1 cellular context compared by ENCODE assay signal in the genomic region with DNA sequence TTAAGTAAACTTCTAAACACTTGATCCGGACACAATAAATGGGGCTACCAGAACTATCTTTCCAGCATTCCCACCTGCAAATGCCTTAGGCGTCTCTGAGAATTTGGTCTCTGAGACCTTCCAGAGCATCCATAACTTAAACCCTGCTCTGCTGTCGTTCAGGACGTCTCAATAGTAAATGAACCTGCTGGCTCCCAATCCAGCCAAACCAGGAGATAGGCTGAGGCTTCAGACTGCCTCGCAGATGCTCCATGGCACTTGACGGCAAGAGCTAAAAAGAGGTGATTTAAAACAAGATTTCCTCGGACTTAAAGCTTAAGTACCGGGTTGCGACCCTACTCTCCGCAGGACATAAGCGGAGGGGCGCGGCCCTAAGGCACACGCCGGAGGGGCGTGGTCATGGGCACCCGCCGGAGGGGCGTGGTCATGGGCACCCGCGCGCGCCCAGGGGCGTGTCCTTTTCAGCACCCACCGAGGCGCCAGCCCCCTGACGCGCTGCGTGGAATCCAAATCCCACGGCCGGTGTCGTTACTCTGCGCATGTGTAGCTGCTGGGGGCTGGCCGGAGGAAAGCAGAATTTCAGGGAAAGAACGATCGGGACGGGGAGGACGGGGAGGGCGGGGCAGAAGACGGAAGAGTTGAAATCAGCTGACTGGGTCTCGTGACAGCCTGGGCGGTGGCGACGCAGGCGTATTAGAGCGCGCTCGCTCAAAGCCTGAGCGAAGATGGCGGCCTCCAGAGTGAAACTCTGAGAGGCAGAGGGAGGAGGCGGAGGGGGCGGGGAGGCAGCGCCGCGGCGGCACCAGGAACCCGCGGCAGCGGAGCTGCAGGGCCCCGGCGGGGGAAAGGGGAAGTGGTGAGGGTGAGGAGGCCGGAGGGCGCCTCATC.
TF ChIP-seq lines count a peak whose summit lies in the region.

A gene with protein sequence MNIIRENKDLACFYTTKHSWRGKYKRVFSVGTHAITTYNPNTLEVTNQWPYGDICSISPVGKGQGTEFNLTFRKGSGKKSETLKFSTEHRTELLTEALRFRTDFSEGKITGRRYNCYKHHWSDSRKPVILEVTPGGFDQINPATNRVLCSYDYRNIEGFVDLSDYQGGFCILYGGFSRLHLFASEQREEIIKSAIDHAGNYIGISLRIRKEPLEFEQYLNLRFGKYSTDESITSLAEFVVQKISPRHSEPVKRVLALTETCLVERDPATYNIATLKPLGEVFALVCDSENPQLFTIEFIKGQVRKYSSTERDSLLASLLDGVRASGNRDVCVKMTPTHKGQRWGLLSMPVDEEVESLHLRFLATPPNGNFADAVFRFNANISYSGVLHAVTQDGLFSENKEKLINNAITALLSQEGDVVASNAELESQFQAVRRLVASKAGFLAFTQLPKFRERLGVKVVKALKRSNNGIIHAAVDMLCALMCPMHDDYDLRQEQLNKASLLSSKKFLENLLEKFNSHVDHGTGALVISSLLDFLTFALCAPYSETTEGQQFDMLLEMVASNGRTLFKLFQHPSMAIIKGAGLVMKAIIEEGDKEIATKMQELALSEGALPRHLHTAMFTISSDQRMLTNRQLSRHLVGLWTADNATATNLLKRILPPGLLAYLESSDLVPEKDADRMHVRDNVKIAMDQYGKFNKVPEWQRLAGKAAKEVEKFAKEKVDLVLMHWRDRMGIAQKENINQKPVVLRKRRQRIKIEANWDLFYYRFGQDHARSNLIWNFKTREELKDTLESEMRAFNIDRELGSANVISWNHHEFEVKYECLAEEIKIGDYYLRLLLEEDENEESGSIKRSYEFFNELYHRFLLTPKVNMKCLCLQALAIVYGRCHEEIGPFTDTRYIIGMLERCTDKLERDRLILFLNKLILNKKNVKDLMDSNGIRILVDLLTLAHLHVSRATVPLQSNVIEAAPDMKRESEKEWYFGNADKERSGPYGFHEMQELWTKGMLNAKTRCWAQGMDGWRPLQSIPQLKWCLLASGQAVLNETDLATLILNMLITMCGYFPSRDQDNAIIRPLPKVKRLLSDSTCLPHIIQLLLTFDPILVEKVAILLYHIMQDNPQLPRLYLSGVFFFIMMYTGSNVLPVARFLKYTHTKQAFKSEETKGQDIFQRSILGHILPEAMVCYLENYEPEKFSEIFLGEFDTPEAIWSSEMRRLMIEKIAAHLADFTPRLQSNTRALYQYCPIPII (N-terminal part only) (plus strand): TSS at position 696 of the 888 bp plus-strand sequence. CDS start 17,049 bp downstream, outside the sequence.

TF ChIP-seq in HepG2, 621 proteins besides CTCF, POLR2A, EP300 and RAD21 (continued from another document and continues in another):
- TF ChIP-seq, protein P1, sequence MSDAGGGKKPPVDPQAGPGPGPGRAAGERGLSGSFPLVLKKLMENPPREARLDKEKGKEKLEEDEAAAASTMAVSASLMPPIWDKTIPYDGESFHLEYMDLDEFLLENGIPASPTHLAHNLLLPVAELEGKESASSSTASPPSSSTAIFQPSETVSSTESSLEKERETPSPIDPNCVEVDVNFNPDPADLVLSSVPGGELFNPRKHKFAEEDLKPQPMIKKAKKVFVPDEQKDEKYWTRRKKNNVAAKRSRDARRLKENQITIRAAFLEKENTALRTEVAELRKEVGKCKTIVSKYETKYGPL (CRISPR knock-in tag; IDR thresholded peaks at IDR 0.05): no peak
- TF ChIP-seq, protein P2, sequence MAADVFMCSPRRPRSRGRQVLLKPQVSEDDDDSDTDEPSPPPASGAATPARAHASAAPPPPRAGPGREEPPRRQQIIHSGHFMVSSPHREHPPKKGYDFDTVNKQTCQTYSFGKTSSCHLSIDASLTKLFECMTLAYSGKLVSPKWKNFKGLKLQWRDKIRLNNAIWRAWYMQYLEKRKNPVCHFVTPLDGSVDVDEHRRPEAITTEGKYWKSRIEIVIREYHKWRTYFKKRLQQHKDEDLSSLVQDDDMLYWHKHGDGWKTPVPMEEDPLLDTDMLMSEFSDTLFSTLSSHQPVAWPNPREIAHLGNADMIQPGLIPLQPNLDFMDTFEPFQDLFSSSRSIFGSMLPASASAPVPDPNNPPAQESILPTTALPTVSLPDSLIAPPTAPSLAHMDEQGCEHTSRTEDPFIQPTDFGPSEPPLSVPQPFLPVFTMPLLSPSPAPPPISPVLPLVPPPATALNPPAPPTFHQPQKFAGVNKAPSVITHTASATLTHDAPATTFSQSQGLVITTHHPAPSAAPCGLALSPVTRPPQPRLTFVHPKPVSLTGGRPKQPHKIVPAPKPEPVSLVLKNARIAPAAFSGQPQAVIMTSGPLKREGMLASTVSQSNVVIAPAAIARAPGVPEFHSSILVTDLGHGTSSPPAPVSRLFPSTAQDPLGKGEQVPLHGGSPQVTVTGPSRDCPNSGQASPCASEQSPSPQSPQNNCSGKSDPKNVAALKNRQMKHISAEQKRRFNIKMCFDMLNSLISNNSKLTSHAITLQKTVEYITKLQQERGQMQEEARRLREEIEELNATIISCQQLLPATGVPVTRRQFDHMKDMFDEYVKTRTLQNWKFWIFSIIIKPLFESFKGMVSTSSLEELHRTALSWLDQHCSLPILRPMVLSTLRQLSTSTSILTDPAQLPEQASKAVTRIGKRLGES (CRISPR knock-in tag; IDR thresholded peaks at IDR 0.05; ENCODE audit: borderline replicate concordance): no peak; the same call in 1 of the 2 replicates
- TF ChIP-seq DMAP1 (CRISPR knock-in tag; IDR thresholded peaks at IDR 0.05) (peak; percentile 49; the same call in 1 of the 2 replicates), KAT7 (CRISPR knock-in tag; IDR thresholded peaks at IDR 0.05; ENCODE audit: borderline replicate concordance) (no peak; the same call in 1 of the 2 replicates), ZMAT3 (CRISPR knock-in tag; conservative IDR thresholded peaks at IDR 0.05) (no peak), SMAD1 (CRISPR knock-in tag; IDR thresholded peaks at IDR 0.05; ENCODE audit: borderline replicate concordance, low read depth) (no peak), ZMYM3 (CRISPR knock-in tag; IDR thresholded peaks at IDR 0.05) (no peak), ZNF782 (CRISPR knock-in tag; IDR thresholded peaks at IDR 0.05; ENCODE audit: borderline replicate concordance) (0 out of 2 replicates have a peak, but pooled peaks have one; percentile 23), ZNF382 (CRISPR knock-in tag; IDR thresholded peaks at IDR 0.05; ENCODE audit: borderline replicate concordance) (no peak), DNMT3B (CRISPR knock-in tag; conservative IDR thresholded peaks at IDR 0.05) (no peak), ZNF605 (CRISPR knock-in tag; IDR thresholded peaks at IDR 0.05) (0 out of 2 replicates have a peak, but pooled peaks have one; percentile 54), PHB2 (IDR thresholded peaks at IDR 0.05; ENCODE audit: partially characterized antibody) (no peak), MEIS2 (CRISPR knock-in tag; IDR thresholded peaks at IDR 0.05) (peak; percentile 21; the same call in 1 of the 2 replicates), RORA (CRISPR knock-in tag; IDR thresholded peaks at IDR 0.05) (no peak), SRSF9 (IDR thresholded peaks at IDR 0.05; ENCODE audit: borderline replicate concordance, insufficient read depth, low read depth, low read length, poor library complexity, severe bottlenecking) (no peak), MTA3 (CRISPR knock-in tag; IDR thresholded peaks at IDR 0.05) (no peak), ZNF616 (CRISPR knock-in tag; IDR thresholded peaks at IDR 0.05; ENCODE audit: low read depth) (no peak), ZNF329 (CRISPR knock-in tag; IDR thresholded peaks at IDR 0.05; ENCODE audit: low read depth) (peak; percentile 53; the same call in 1 of the 2 replicates)
- TF ChIP-seq, protein P3, sequence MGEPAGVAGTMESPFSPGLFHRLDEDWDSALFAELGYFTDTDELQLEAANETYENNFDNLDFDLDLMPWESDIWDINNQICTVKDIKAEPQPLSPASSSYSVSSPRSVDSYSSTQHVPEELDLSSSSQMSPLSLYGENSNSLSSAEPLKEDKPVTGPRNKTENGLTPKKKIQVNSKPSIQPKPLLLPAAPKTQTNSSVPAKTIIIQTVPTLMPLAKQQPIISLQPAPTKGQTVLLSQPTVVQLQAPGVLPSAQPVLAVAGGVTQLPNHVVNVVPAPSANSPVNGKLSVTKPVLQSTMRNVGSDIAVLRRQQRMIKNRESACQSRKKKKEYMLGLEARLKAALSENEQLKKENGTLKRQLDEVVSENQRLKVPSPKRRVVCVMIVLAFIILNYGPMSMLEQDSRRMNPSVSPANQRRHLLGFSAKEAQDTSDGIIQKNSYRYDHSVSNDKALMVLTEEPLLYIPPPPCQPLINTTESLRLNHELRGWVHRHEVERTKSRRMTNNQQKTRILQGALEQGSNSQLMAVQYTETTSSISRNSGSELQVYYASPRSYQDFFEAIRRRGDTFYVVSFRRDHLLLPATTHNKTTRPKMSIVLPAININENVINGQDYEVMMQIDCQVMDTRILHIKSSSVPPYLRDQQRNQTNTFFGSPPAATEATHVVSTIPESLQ (CRISPR knock-in tag; conservative IDR thresholded peaks at IDR 0.05): no peak
- TF ChIP-seq, protein P4, sequence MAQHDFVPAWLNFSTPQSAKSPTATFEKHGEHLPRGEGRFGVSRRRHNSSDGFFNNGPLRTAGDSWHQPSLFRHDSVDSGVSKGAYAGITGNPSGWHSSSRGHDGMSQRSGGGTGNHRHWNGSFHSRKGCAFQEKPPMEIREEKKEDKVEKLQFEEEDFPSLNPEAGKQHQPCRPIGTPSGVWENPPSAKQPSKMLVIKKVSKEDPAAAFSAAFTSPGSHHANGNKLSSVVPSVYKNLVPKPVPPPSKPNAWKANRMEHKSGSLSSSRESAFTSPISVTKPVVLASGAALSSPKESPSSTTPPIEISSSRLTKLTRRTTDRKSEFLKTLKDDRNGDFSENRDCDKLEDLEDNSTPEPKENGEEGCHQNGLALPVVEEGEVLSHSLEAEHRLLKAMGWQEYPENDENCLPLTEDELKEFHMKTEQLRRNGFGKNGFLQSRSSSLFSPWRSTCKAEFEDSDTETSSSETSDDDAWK (CRISPR knock-in tag; IDR thresholded peaks at IDR 0.05): no peak
- TF ChIP-seq, protein P5, sequence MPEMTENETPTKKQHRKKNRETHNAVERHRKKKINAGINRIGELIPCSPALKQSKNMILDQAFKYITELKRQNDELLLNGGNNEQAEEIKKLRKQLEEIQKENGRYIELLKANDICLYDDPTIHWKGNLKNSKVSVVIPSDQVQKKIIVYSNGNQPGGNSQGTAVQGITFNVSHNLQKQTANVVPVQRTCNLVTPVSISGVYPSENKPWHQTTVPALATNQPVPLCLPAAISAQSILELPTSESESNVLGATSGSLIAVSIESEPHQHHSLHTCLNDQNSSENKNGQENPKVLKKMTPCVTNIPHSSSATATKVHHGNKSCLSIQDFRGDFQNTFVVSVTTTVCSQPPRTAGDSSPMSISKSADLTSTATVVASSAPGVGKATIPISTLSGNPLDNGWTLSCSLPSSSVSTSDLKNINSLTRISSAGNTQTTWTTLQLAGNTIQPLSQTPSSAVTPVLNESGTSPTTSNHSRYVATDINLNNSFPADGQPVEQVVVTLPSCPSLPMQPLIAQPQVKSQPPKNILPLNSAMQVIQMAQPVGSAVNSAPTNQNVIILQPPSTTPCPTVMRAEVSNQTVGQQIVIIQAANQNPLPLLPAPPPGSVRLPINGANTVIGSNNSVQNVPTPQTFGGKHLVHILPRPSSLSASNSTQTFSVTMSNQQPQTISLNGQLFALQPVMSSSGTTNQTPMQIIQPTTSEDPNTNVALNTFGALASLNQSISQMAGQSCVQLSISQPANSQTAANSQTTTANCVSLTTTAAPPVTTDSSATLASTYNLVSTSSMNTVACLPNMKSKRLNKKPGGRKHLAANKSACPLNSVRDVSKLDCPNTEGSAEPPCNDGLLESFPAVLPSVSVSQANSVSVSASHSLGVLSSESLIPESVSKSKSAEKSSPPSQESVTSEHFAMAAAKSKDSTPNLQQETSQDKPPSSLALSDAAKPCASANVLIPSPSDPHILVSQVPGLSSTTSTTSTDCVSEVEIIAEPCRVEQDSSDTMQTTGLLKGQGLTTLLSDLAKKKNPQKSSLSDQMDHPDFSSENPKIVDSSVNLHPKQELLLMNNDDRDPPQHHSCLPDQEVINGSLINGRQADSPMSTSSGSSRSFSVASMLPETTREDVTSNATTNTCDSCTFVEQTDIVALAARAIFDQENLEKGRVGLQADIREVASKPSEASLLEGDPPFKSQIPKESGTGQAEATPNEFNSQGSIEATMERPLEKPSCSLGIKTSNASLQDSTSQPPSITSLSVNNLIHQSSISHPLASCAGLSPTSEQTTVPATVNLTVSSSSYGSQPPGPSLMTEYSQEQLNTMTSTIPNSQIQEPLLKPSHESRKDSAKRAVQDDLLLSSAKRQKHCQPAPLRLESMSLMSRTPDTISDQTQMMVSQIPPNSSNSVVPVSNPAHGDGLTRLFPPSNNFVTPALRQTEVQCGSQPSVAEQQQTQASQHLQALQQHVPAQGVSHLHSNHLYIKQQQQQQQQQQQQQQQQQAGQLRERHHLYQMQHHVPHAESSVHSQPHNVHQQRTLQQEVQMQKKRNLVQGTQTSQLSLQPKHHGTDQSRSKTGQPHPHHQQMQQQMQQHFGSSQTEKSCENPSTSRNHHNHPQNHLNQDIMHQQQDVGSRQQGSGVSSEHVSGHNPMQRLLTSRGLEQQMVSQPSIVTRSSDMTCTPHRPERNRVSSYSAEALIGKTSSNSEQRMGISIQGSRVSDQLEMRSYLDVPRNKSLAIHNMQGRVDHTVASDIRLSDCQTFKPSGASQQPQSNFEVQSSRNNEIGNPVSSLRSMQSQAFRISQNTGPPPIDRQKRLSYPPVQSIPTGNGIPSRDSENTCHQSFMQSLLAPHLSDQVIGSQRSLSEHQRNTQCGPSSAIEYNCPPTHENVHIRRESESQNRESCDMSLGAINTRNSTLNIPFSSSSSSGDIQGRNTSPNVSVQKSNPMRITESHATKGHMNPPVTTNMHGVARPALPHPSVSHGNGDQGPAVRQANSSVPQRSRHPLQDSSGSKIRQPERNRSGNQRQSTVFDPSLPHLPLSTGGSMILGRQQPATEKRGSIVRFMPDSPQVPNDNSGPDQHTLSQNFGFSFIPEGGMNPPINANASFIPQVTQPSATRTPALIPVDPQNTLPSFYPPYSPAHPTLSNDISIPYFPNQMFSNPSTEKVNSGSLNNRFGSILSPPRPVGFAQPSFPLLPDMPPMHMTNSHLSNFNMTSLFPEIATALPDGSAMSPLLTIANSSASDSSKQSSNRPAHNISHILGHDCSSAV (CRISPR knock-in tag; IDR thresholded peaks at IDR 0.05; ENCODE audit: borderline replicate concordance): no peak
- TF ChIP-seq, protein P6, sequence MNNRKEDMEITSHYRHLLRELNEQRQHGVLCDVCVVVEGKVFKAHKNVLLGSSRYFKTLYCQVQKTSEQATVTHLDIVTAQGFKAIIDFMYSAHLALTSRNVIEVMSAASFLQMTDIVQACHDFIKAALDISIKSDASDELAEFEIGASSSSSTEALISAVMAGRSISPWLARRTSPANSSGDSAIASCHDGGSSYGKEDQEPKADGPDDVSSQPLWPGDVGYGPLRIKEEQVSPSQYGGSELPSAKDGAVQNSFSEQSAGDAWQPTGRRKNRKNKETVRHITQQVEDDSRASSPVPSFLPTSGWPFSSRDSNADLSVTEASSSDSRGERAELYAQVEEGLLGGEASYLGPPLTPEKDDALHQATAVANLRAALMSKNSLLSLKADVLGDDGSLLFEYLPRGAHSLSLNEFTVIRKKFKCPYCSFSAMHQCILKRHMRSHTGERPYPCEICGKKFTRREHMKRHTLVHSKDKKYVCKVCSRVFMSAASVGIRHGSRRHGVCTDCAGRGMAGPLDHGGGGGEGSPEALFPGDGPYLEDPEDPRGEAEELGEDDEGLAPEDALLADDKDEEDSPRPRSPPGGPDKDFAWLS (CRISPR knock-in tag; IDR thresholded peaks at IDR 0.05; ENCODE audit: borderline replicate concordance): no peak
- TF ChIP-seq, protein P7, sequence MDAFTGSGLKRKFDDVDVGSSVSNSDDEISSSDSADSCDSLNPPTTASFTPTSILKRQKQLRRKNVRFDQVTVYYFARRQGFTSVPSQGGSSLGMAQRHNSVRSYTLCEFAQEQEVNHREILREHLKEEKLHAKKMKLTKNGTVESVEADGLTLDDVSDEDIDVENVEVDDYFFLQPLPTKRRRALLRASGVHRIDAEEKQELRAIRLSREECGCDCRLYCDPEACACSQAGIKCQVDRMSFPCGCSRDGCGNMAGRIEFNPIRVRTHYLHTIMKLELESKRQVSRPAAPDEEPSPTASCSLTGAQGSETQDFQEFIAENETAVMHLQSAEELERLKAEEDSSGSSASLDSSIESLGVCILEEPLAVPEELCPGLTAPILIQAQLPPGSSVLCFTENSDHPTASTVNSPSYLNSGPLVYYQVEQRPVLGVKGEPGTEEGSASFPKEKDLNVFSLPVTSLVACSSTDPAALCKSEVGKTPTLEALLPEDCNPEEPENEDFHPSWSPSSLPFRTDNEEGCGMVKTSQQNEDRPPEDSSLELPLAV (CRISPR knock-in tag; conservative IDR thresholded peaks at IDR 0.05; ENCODE audit: low read depth): no peak
